1 cellular context compared by ENCODE assay signal in the genomic region with DNA sequence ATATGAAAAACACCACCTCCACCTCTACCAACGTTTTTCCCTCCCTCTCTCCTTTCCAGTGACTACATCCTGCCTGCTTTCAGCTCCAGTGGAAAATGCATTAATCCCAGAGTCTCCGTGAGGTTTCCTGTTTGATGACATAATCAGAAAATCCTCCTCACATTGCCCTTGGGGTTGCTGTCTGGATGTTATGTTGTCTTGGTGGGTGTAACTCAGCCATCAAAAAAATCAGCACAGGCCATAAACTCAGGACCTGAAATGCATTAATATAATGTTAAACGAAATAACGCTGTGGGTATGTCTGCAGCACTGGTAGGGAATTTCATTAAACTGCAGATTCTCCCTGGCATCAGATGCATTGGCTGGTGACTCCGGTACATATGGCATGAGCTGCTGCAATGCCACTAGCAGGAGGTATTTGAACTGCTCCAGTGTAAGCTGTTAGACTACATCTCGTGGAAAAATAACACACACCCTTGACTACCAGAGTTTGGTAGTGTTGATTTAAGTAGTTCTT.
TF ChIP-seq lines count a peak whose summit lies in the region.

No MANE protein-coding gene starts in this region.

TF ChIP-seq in IMR-90, 13 proteins besides CTCF, POLR2A, EP300 and RAD21 (continued from another document):
- TF ChIP-seq BHLHE40 (IDR thresholded peaks at IDR 0.05; ENCODE audit: low read depth, low read length) (no peak), NFE2L2 (IDR thresholded peaks at IDR 0.05; ENCODE audit: low read depth, low read length) (no peak), MAZ (IDR thresholded peaks at IDR 0.05; ENCODE audit: borderline replicate concordance, low read depth, low read length) (no peak), RCOR1 (IDR thresholded peaks at IDR 0.05; ENCODE audit: insufficient replicate concordance, low read length) (no peak), CHD1 (IDR thresholded peaks at IDR 0.05; ENCODE audit: low read depth, low read length) (no peak), CEBPB (IDR thresholded peaks at IDR 0.05; ENCODE audit: low read depth, low read length) (no peak), MAFK (IDR thresholded peaks at IDR 0.05; ENCODE audit: low read depth, low read length) (no peak)
- TF ChIP-seq, protein P1, sequence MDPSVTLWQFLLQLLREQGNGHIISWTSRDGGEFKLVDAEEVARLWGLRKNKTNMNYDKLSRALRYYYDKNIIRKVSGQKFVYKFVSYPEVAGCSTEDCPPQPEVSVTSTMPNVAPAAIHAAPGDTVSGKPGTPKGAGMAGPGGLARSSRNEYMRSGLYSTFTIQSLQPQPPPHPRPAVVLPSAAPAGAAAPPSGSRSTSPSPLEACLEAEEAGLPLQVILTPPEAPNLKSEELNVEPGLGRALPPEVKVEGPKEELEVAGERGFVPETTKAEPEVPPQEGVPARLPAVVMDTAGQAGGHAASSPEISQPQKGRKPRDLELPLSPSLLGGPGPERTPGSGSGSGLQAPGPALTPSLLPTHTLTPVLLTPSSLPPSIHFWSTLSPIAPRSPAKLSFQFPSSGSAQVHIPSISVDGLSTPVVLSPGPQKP (IDR thresholded peaks at IDR 0.05; ENCODE audit: borderline replicate concordance, low read depth, low read length), result no peak
